19 cellular contexts compared by ENCODE assay signal in genomic region chr7:68031180-68031943, GRCh38.
A peak's percentile ranks its signal among the peaks of the same experiment; 100 is the strongest.
DNase-seq lines count a peak whose midpoint lies in the region; TF ChIP-seq lines count a peak whose summit lies in the region.
"Had no signal": no experiment of that assay in that cellular context is flagged by ENCODE, and none has a peak within 500 bp of the region (broad histone marks: within the 10 kb centered on the region; RNA-seq: fewer than 3 reads in every experiment).

No MANE protein-coding gene starts in this region.

- H3K27ac ChIP-seq in SK-N-SH (ENCODE audit: low read depth in 2 of 2, low read length in 1 of 2): peak overlapping the region in 1 of 2 experiments; percentile 17; a peak in 1 of 4 replicates
- no peak overlapping the region for H3K27ac ChIP-seq in osteoblast (ENCODE audit: low read depth, low read length)
- H3K27ac ChIP-seq: 22Rv1, BLaER1, C4-2B had no signal

- CTCF ChIA-PET in SK-N-SH (lab: Yijun Ruan, JAX): interaction anchor here (0.6 kb wide), 1 partner anchor 120 kb away, joined by 3 read pairs; no protein-coding TSS in a partner anchor

- peak; percentile 17 for DNase-seq in NCI-H187 treated with DMSO at 0.1 percent for 48 hours (lab: John Stamatoyannopoulos, UW)
- DNase-seq in NCI-H187 (lab: John Stamatoyannopoulos, UW): no peak
- peak; percentile 35 for DNase-seq in DMS79 (lab: John Stamatoyannopoulos, UW)
- DNase-seq in NCI-H1105 treated with DMSO at 0.1 percent for 48 hours (lab: John Stamatoyannopoulos, UW): peak; percentile 61
- no peak for DNase-seq in SK-N-SH
- no peak for DNase-seq in osteoblast (ENCODE audit: insufficient read length, low spot score, missing footprints)
- DNase-seq in retina: no peak
- DNase-seq in H4 (ENCODE audit: low spot score): no peak
- DNase-seq: Caco-2; CD4-positive, CD25-positive, alpha-beta regulatory T cell; CD8-positive, alpha-beta T cell; DMS153; GF-D8; H7; HCEC 1CT had no signal

- no peaks in the 10 kb centered on the region for H3K36me3 ChIP-seq in SK-N-SH (replicated peaks in 1 of 2; ENCODE audit: control insufficient read depth in 1 of 2, insufficient read depth in 2 of 2, low read length in 1 of 2)
- H3K36me3 ChIP-seq in osteoblast (ENCODE audit: insufficient read depth, low read length): no peaks in the 10 kb centered on the region
- H3K36me3 ChIP-seq: BLaER1 had no signal

- TF ChIP-seq CTCF in SK-N-SH (IDR thresholded peaks at IDR 0.05) (no peak), osteoblast (IDR thresholded peaks at IDR 0.05; ENCODE audit: extremely low read depth, low read depth, low read length) (no peak)

- H3K27me3 ChIP-seq in SK-N-SH (ENCODE audit: insufficient read depth): no peaks in the 10 kb centered on the region
- H3K27me3 ChIP-seq in osteoblast (ENCODE audit: insufficient read depth, low read length): no peaks in the 10 kb centered on the region
- H3K27me3 ChIP-seq: BLaER1 had no signal

- H3K4me2 ChIP-seq in SK-N-SH: no peak overlapping the region
- H3K4me2 ChIP-seq in osteoblast (ENCODE audit: insufficient read depth, low read length): no peak overlapping the region
- H3K4me2 ChIP-seq: BLaER1, GM23338 had no signal

- H4K20me1 ChIP-seq in SK-N-SH (ENCODE audit: insufficient read depth): no peaks in the 10 kb centered on the region
- H4K20me1 ChIP-seq in osteoblast (ENCODE audit: insufficient read depth, low read length): no peaks in the 10 kb centered on the region
- H4K20me1 ChIP-seq: BLaER1 had no signal

- H3K4me3 ChIP-seq in SK-N-SH (ENCODE audit: low read depth in 2 of 2, low read length in 1 of 2): no peak overlapping the region
- H3K4me3 ChIP-seq in osteoblast (ENCODE audit: insufficient read depth, low read length): no peak overlapping the region
- H3K4me3 ChIP-seq: BLaER1, GM23338 had no signal

- POLR2A ChIA-PET in SK-N-SH (lab: Yijun Ruan, JAX): no interaction called here

- H3K9me3 ChIP-seq in SK-N-SH (no peaks in the 10 kb centered on the region; the same call in 1 of the 2 replicates), osteoblast (ENCODE audit: low read depth, low read length) (no peaks in the 10 kb centered on the region)

- H2AFZ ChIP-seq in SK-N-SH (ENCODE audit: low read depth) (no peak overlapping the region), osteoblast (ENCODE audit: low read length) (no peak overlapping the region)
- H2AFZ ChIP-seq: GM23338 had no signal

- TF ChIP-seq EP300 in SK-N-SH (IDR thresholded peaks at IDR 0.05; ENCODE audit: borderline replicate concordance in 1 of 2, low read depth in 1 of 2, low read length in 1 of 2): no peak

- no peak overlapping the region for H3K9ac ChIP-seq in SK-N-SH
- H3K9ac ChIP-seq: BLaER1 had no signal

- no peaks in the 10 kb centered on the region for H3F3A ChIP-seq in SK-N-SH (replicated peaks; ENCODE audit: insufficient read depth)

- no peaks in the 10 kb centered on the region for H3K4me1 ChIP-seq in SK-N-SH (ENCODE audit: control insufficient read depth in 1 of 2, insufficient read depth in 2 of 2, low read depth in 1 of 2, low read length in 1 of 2)
- no peaks in the 10 kb centered on the region for H3K4me1 ChIP-seq in osteoblast (ENCODE audit: insufficient read depth, low read length)
- H3K4me1 ChIP-seq: BLaER1, Caco-2 had no signal

- 19% methylated on average over 5 of the region's 5 CpGs for WGBS in SK-N-SH (ENCODE audit: low lambda C conversion rate)

- no peaks in the 10 kb centered on the region for H3K9me2 ChIP-seq in SK-N-SH

- no peaks in the 10 kb centered on the region for H3K79me2 ChIP-seq in SK-N-SH (ENCODE audit: insufficient read depth)
- H3K79me2 ChIP-seq in osteoblast (ENCODE audit: insufficient read depth, low read length): no peaks in the 10 kb centered on the region

- TF ChIP-seq RAD21 in SK-N-SH (IDR thresholded peaks at IDR 0.05; ENCODE audit: low read length): no peak

TF ChIP-seq in SK-N-SH, 30 proteins besides CTCF, POLR2A, EP300 and RAD21:
- TF ChIP-seq MEF2A (IDR thresholded peaks at IDR 0.05; ENCODE audit: borderline replicate concordance, low read depth): no peak
- peak; percentile 51 for TF ChIP-seq GATA2 (CRISPR knock-in tag; IDR thresholded peaks at IDR 0.05)
- TF ChIP-seq USF1 (IDR thresholded peaks at IDR 0.05; ENCODE audit: borderline replicate concordance, low read depth): no peak
- TF ChIP-seq GABPA (IDR thresholded peaks at IDR 0.05; ENCODE audit: low read depth): no peak
- no peak for TF ChIP-seq POLR2AphosphoS5 (IDR thresholded peaks at IDR 0.05; ENCODE audit: low read depth, low read length)
- TF ChIP-seq, protein P1, sequence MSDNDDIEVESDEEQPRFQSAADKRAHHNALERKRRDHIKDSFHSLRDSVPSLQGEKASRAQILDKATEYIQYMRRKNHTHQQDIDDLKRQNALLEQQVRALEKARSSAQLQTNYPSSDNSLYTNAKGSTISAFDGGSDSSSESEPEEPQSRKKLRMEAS (IDR thresholded peaks at IDR 0.05; ENCODE audit: low read depth): no peak
- TF ChIP-seq FOSL2 (IDR thresholded peaks at IDR 0.05; ENCODE audit: borderline replicate concordance, low read depth): no peak

Comparison
In these comparisons a context has a peak if more than half of its experiments do, and no peak if none do; other contexts are left out.
1. DNase-seq: peak in NCI-H187 treated with DMSO at 0.1 percent for 48 hours (single experiment), DMS79 (single experiment) and NCI-H1105 treated with DMSO at 0.1 percent for 48 hours (single experiment); none in NCI-H187 (0 of 2), SK-N-SH (single experiment), osteoblast (single experiment), retina (single experiment) and H4 (single experiment).